14 cellular contexts compared by ENCODE assay signal in the genomic region with DNA sequence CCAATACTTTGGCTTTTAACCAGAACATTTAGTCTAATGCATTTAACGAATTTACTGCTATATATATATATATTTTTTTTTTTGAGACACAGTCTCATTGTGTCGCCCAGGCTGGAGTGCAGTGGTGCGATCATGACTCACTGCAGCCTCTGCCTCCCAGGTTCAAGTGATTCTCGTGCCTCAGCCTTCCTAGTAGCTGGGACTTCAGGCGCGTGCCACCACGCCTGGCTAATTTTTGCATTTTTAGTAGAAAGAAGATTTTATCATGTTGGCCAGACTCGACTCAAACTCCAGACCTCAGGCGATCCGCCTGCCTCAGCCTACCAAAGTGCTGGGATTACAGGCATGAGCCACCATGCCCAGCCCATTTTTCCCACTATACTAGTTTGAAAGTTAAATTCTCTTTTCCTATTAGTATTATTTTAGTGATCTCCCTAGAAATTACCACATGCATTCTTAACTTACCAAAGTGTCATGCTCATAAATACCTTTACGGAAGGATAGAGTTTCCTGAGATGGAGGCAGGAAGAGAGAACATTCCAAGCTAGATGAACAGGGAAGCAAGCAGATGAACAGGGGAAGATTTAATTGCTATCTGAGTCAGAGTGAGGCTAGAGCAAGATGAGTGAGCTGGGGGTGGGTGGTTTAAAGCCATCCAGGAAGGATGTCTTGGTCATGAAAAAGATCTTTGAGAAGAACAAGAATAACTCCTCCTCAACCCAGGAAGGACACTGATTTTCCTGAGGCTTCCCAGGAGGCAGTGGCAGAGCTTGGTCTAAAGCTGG. TPM values are rescaled to one million over a fixed set of nuclear protein-coding genes. Genes with fewer than 3 reads are reported as not detected.
DNase-seq lines count a peak whose midpoint lies in the region; ATAC-seq and TF ChIP-seq lines count a peak whose summit lies in the region.
"Had no signal": no experiment of that assay in that cellular context is flagged by ENCODE, and none has a peak within 500 bp of the region (broad histone marks: within the 10 kb centered on the region; RNA-seq: fewer than 3 reads in every experiment).

No MANE protein-coding gene starts in this region.

- in situ Hi-C loops in GM23248 (cut with MboI) = loop anchor here (25.0 kb wide), 1 partner anchor 342 kb away; no protein-coding TSS in a partner anchor

- H3K9me2 ChIP-seq in GM23248 (ENCODE audit: insufficient read depth) = no peaks in the 10 kb centered on the region
- no peaks in the 10 kb centered on the region for H3K9me2 ChIP-seq in SK-N-SH

- TF ChIP-seq EP300 in SK-N-SH (IDR thresholded peaks at IDR 0.05; ENCODE audit: borderline replicate concordance in 1 of 2, low read depth in 1 of 2, low read length in 1 of 2) = no peak

- no peaks in the 10 kb centered on the region for H3K9me3 ChIP-seq in GM23248 (ENCODE audit: low read depth)
- H3K9me3 ChIP-seq in SK-N-SH = no peaks in the 10 kb centered on the region
- H3K9me3 ChIP-seq: body of pancreas had no signal

- H3K4me1 ChIP-seq in GM23248 (ENCODE audit: insufficient read depth) (peaks cover 22% of the 10 kb centered on the region), SK-N-SH (ENCODE audit: control insufficient read depth in 1 of 2, insufficient read depth in 2 of 2, low read depth in 1 of 2, low read length in 1 of 2) (peaks cover 3 to 5% of the 10 kb centered on the region in 2 experiments; a peak in 3 of 4 replicates)

- H2AFZ ChIP-seq in GM23248 (peak overlapping the region; percentile 50), SK-N-SH (ENCODE audit: low read depth) (no peak overlapping the region)

- H3K9ac ChIP-seq in GM23248 (no peak overlapping the region), SK-N-SH (no peak overlapping the region)

- TF ChIP-seq CTCF in SK-N-SH (IDR thresholded peaks at IDR 0.05) = no peak

- peak overlapping the region; percentile 59 for H3K4me2 ChIP-seq in GM23248 (ENCODE audit: unreplicated experiment)
- peak overlapping the region; percentile 52; the same call in 1 of the 2 replicates for H3K4me2 ChIP-seq in SK-N-SH

- H3K4me3 ChIP-seq in GM23248 (0 out of 2 replicates have a peak overlapping the region, but pooled peaks have one; percentile 13), SK-N-SH (ENCODE audit: low read depth in 2 of 2, low read length in 1 of 2) (no peak overlapping the region)
- H3K4me3 ChIP-seq: body of pancreas, dorsolateral prefrontal cortex, GM12878 had no signal

- H3K79me2 ChIP-seq in GM23248 (ENCODE audit: insufficient read depth) = no peaks in the 10 kb centered on the region; the same call in 1 of the 2 replicates
- H3K79me2 ChIP-seq in SK-N-SH (ENCODE audit: insufficient read depth) = peaks cover 5% of the 10 kb centered on the region; the same call in 1 of the 2 replicates

- WGBS in GM23248 (ENCODE audit: low coverage in 1 of 2, low lambda C conversion rate in 2 of 2, missing lambda C conversion rate in 2 of 2), 2 experiments = 67 to 69% methylated on average over 11 of the region's 11 CpGs
- 77% methylated on average over 11 of the region's 11 CpGs for WGBS in SK-N-SH (ENCODE audit: low lambda C conversion rate)

- H3F3A ChIP-seq in GM23248 (ENCODE audit: insufficient read depth) (peaks cover 24% of the 10 kb centered on the region), SK-N-SH (replicated peaks; ENCODE audit: insufficient read depth) (peaks cover 16% of the 10 kb centered on the region)

- no peak for ATAC-seq in GM21786 (IDR thresholded peaks at IDR 0.05; ENCODE audit: unreplicated experiment)
- no peak for ATAC-seq in stimulated activated naive CD8-positive, alpha-beta T cell treated with anti-CD3 and anti-CD28 coated beads, Interleukin-15, Interleukin-2, amounts not matched to agents 100 U/mL and 50 U/mL, for 24 hours
- ATAC-seq: body of pancreas, GM12878 had no signal

- DNase-seq in GM23248 = peak; percentile 87
- DNase-seq in SK-N-SH = no peak
- DNase-seq in glomerular visceral epithelial cell (ENCODE audit: extremely low spot score) = peak; percentile 80
- peak; percentile 28 for DNase-seq in stromal cell of bone marrow (ENCODE audit: low read depth)
- DNase-seq in stimulated activated naive CD8-positive, alpha-beta T cell treated with anti-CD3 and anti-CD28 coated beads, Interleukin-15, Interleukin-2, amounts not matched to agents 100 U/mL and 50 U/mL, for 24 hours = no peak
- DNase-seq in NCI-H1048 (lab: John Stamatoyannopoulos, UW) = no peak
- DNase-seq: activated naive CD4-positive, alpha-beta T cell; body of pancreas; C1 segment of cervical spinal cord; midbrain; SIG-M5 had no signal

- POLR2A ChIA-PET in SK-N-SH (lab: Yijun Ruan, JAX) = no interaction called here

- H3K27me3 ChIP-seq in GM23248 (replicated peaks; ENCODE audit: insufficient read depth) (no peaks in the 10 kb centered on the region), SK-N-SH (ENCODE audit: insufficient read depth) (no peaks in the 10 kb centered on the region)
- H3K27me3 ChIP-seq: body of pancreas, dorsolateral prefrontal cortex had no signal

- H3K36me3 ChIP-seq in GM23248 (ENCODE audit: low read depth) = no peaks in the 10 kb centered on the region
- no peaks in the 10 kb centered on the region for H3K36me3 ChIP-seq in SK-N-SH (replicated peaks in 1 of 2; ENCODE audit: control insufficient read depth in 1 of 2, insufficient read depth in 2 of 2, low read length in 1 of 2)

- H4K20me1 ChIP-seq in GM23248 (ENCODE audit: insufficient read depth) (no peaks in the 10 kb centered on the region), SK-N-SH (ENCODE audit: insufficient read depth) (no peaks in the 10 kb centered on the region)

- H3K27ac ChIP-seq in GM23248 = peak overlapping the region; percentile 58
- H3K27ac ChIP-seq in SK-N-SH (ENCODE audit: low read depth in 2 of 2, low read length in 1 of 2) = peak overlapping the region in 1 of 2 experiments; percentile 68; a peak in 2 of 4 replicates
- H3K27ac ChIP-seq: body of pancreas, dorsolateral prefrontal cortex had no signal

- no peak for TF ChIP-seq RAD21 in SK-N-SH (IDR thresholded peaks at IDR 0.05; ENCODE audit: low read length)

- CTCF ChIA-PET in SK-N-SH (lab: Yijun Ruan, JAX) = no interaction called here

TF ChIP-seq in SK-N-SH, 30 proteins besides CTCF, POLR2A, EP300 and RAD21:
- TF ChIP-seq SIN3A (IDR thresholded peaks at IDR 0.05; ENCODE audit: borderline replicate concordance, low read depth, low read length) = no peak
- TF ChIP-seq RCOR1 (IDR thresholded peaks at IDR 0.05; ENCODE audit: low read length) = no peak
- TF ChIP-seq, protein P1, sequence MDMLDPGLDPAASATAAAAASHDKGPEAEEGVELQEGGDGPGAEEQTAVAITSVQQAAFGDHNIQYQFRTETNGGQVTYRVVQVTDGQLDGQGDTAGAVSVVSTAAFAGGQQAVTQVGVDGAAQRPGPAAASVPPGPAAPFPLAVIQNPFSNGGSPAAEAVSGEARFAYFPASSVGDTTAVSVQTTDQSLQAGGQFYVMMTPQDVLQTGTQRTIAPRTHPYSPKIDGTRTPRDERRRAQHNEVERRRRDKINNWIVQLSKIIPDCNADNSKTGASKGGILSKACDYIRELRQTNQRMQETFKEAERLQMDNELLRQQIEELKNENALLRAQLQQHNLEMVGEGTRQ (IDR thresholded peaks at IDR 0.05; ENCODE audit: borderline replicate concordance, low read depth, low read length) = no peak
- TF ChIP-seq POLR2AphosphoS5 (IDR thresholded peaks at IDR 0.05; ENCODE audit: low read depth, low read length) = no peak
- no peak for TF ChIP-seq RXRA (IDR thresholded peaks at IDR 0.05; ENCODE audit: borderline replicate concordance, low read depth)
- no peak for TF ChIP-seq ELF1 (IDR thresholded peaks at IDR 0.05)
- no peak for TF ChIP-seq FOSL2 (IDR thresholded peaks at IDR 0.05; ENCODE audit: borderline replicate concordance, low read depth)
- TF ChIP-seq, protein P2, sequence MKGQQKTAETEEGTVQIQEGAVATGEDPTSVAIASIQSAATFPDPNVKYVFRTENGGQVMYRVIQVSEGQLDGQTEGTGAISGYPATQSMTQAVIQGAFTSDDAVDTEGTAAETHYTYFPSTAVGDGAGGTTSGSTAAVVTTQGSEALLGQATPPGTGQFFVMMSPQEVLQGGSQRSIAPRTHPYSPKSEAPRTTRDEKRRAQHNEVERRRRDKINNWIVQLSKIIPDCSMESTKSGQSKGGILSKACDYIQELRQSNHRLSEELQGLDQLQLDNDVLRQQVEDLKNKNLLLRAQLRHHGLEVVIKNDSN (IDR thresholded peaks at IDR 0.05; ENCODE audit: borderline replicate concordance, low read depth) = no peak

RNA-seq across cellular contexts. Expression of a gene that starts 4.4 kb away (rescaled TPM):
- total RNA-seq in GM23248 (2014; rRNA removed; shearing (Covaris generic)) = 10.1 and 19.0 TPM in 2 replicates
- polyA plus RNA-seq in GM23248 (2016; fragmentation: Nextera tagmentation; extraction: Ambion mirVana) (14.7 and 17.8 TPM in 2 replicates), SK-N-SH (2012; rRNA removed) (41.3 and 44.1 TPM in 2 replicates)
- polyA plus RNA-seq in SK-N-SH (2012; cell fraction: cytosol; rRNA removed) = 23.0 and 29.7 TPM in 2 replicates
- polyA plus RNA-seq in SK-N-SH (2012; cell fraction: nucleus; rRNA removed) = 112 and 127 TPM in 2 replicates

RNA-seq across cellular contexts. Expression of a gene that starts 6.6 kb away (rescaled TPM):
- total RNA-seq in GM23248 (2014; rRNA removed; shearing (Covaris generic)) = 79.3 and 142 TPM in 2 replicates
- polyA plus RNA-seq in GM23248 (2016; fragmentation: Nextera tagmentation; extraction: Ambion mirVana) (25.6 and 30.5 TPM in 2 replicates), SK-N-SH (2012; rRNA removed) (56.4 and 75.6 TPM in 2 replicates)
- polyA plus RNA-seq in SK-N-SH (2012; cell fraction: cytosol; rRNA removed) = 37.1 and 49.1 TPM in 2 replicates
- 137 and 139 TPM in 2 replicates for polyA plus RNA-seq in SK-N-SH (2012; cell fraction: nucleus; rRNA removed)

RNA-seq across cellular contexts. Expression of a gene that starts 36.8 kb away (rescaled TPM):
- 42.0 and 45.5 TPM in 2 replicates for total RNA-seq in GM23248 (2014; rRNA removed; shearing (Covaris generic))
- 59.5 and 61.4 TPM in 2 replicates for polyA plus RNA-seq in GM23248 (2016; fragmentation: Nextera tagmentation; extraction: Ambion mirVana)
- polyA plus RNA-seq in SK-N-SH (2012; rRNA removed) = 61.0 and 73.7 TPM in 2 replicates
- 38.0 and 64.2 TPM in 2 replicates for polyA plus RNA-seq in SK-N-SH (2012; cell fraction: cytosol; rRNA removed)
- 27.9 and 34.4 TPM in 2 replicates for polyA plus RNA-seq in SK-N-SH (2012; cell fraction: nucleus; rRNA removed)

RNA-seq across cellular contexts. Expression of a gene that starts 51.5 kb away (rescaled TPM):
- 24.6 and 63.4 TPM in 2 replicates for total RNA-seq in GM23248 (2014; rRNA removed; shearing (Covaris generic))
- 22.0 and 22.3 TPM in 2 replicates for polyA plus RNA-seq in GM23248 (2016; fragmentation: Nextera tagmentation; extraction: Ambion mirVana)
- 21.8 and 29.5 TPM in 2 replicates for polyA plus RNA-seq in SK-N-SH (2012; rRNA removed)
- 21.3 and 29.7 TPM in 2 replicates for polyA plus RNA-seq in SK-N-SH (2012; cell fraction: cytosol; rRNA removed)
- 32.6 and 41.8 TPM in 2 replicates for polyA plus RNA-seq in SK-N-SH (2012; cell fraction: nucleus; rRNA removed)

Comparison
In these comparisons a context has a peak if more than half of its experiments do, and no peak if none do; other contexts are left out.
1. DNase-seq: peak in GM23248 (single experiment), glomerular visceral epithelial cell (single experiment) and stromal cell of bone marrow (single experiment); none in SK-N-SH (single experiment), stimulated activated naive CD8-positive, alpha-beta T cell treated with anti-CD3 and anti-CD28 coated beads, Interleukin-15, Interleukin-2, amounts not matched to agents 100 U/mL and 50 U/mL, for 24 hours (single experiment) and NCI-H1048 (single experiment).